Comparison of ENCODE assay signal across 8 cellular contexts in the genomic region with DNA sequence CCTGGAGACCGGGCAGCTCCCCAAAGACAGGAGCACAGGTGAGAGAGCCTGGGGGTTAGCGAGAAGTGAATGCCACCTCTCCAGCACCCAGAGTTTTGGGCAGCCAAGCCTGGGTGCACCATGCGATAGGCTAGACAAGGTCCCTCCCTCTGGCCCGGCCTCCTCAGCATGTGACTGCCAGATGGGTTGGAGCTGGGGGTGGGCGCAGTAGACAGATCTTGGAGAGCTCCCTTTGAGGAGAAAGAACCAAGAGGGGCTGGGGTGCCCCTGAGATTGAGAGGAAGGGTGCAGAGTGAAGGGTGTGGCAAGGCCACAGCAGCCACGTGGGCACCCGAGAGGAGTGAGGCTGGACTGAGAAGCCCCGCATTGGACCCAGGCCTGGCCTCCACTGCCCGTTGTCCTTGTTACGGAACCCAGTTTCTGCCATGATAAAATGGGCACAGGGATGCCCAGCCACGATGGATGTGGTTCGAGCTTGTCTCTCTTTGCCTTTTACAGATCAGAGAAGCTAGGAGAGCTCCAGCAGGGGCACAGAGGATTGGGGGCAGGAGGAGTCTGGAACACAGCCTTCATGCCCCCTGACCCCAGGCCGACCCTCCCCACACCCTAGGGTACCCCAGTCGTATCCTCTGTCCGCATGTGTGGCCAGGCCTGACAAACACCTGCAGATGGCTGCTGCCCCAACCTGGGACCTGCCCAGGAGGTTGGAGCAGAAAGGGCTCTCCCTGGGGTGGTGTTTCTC. TPM values are rescaled to one million over a fixed set of nuclear protein-coding genes. Genes with fewer than 3 reads are reported as not detected.
DNase-seq lines count a peak whose midpoint lies in the region; ATAC-seq lines count a peak whose summit lies in the region.

No MANE protein-coding gene starts in this region.

- no peak for DNase-seq in activated CD4-positive, alpha-beta T cell treated with anti-CD3 and anti-CD28 coated beads, Interleukin-2, amount 10 ng/mL, durations not matched to agents 24 days and 14 days
- no peak for DNase-seq in activated CD4-positive, alpha-beta T cell treated with anti-CD3 and anti-CD28 coated beads for 48 hours
- no peak for DNase-seq in activated CD4-positive, alpha-beta memory T cell treated with anti-CD3 and anti-CD28 coated beads, Interleukin-2, amount 10 ng/mL, durations not matched to agents 7 days and 5 days
- no peak for DNase-seq in stimulated activated naive CD8-positive, alpha-beta T cell treated with anti-CD3 and anti-CD28 coated beads, Interleukin-15, amount 100 ng/mL, for 72 hours
- no peak for DNase-seq in mesenteric fat pad (ENCODE audit: low spot score)

- ATAC-seq in stimulated activated naive CD8-positive, alpha-beta T cell treated with anti-CD3 and anti-CD28 coated beads, Interleukin-15, amount 100 ng/mL, for 72 hours, result no peak
- ATAC-seq in GM18520 (IDR thresholded peaks at IDR 0.05; ENCODE audit: unreplicated experiment), result no peak
- no peak for ATAC-seq in GM21619 (IDR thresholded peaks at IDR 0.05; ENCODE audit: unreplicated experiment)

- no peaks in the 10 kb centered on the region for H3K9me3 ChIP-seq in iPS-18a (ENCODE audit: control insufficient read depth, low read depth, low read length)

- CTCF ChIA-PET in activated CD4-positive, alpha-beta memory T cell treated with anti-CD3 and anti-CD28 coated beads, Interleukin-2, amount 10 ng/mL, durations not matched to agents 7 days and 5 days (lab: Charles Lee), result interaction anchor here (0.9 to 3.1 kb wide), 9 partner anchors 14 to 242 kb away, joined by 3 to 46 read pairs (median 4); a partner anchor contains a TSS

- peaks cover 19% of the 10 kb centered on the region for H3K27me3 Mint-ChIP-seq in activated CD4-positive, alpha-beta T cell treated with anti-CD3 and anti-CD28 coated beads, Interleukin-2, amount 10 ng/mL, durations not matched to agents 24 days and 14 days
- H3K27me3 Mint-ChIP-seq in activated CD4-positive, alpha-beta memory T cell treated with anti-CD3 and anti-CD28 coated beads, Interleukin-2, amount 10 ng/mL, durations not matched to agents 7 days and 5 days, result peaks cover 14% of the 10 kb centered on the region
- H3K27me3 Mint-ChIP-seq in stimulated activated naive CD8-positive, alpha-beta T cell treated with anti-CD3 and anti-CD28 coated beads, Interleukin-15, amount 100 ng/mL, for 72 hours, result peaks cover 3% of the 10 kb centered on the region

- H3K4me3 Mint-ChIP-seq in activated CD4-positive, alpha-beta T cell treated with anti-CD3 and anti-CD28 coated beads, Interleukin-2, amount 10 ng/mL, durations not matched to agents 24 days and 14 days, result peak overlapping the region; percentile 87
- H3K4me3 Mint-ChIP-seq in activated CD4-positive, alpha-beta memory T cell treated with anti-CD3 and anti-CD28 coated beads, Interleukin-2, amount 10 ng/mL, durations not matched to agents 7 days and 5 days, result peak overlapping the region; percentile 77
- peak overlapping the region; percentile 88 to 92 for H3K4me3 Mint-ChIP-seq in stimulated activated naive CD8-positive, alpha-beta T cell treated with anti-CD3 and anti-CD28 coated beads, Interleukin-15, amount 100 ng/mL, for 72 hours

- POLR2A ChIA-PET in activated CD4-positive, alpha-beta memory T cell treated with anti-CD3 and anti-CD28 coated beads, Interleukin-2, amount 10 ng/mL, durations not matched to agents 7 days and 5 days (lab: Charles Lee), result interaction anchor here (0.5 to 2.9 kb wide), 4 partner anchors 8 to 359 kb away, joined by 3 to 18 read pairs (median 4); a partner anchor contains a TSS

- H3K27me3 ChIP-seq in iPS-18a (ENCODE audit: control insufficient read depth, insufficient read depth, low read length), result no peaks in the 10 kb centered on the region

- intact Hi-C loops in activated CD4-positive, alpha-beta T cell treated with anti-CD3 and anti-CD28 coated beads, Interleukin-2, amount 10 ng/mL, durations not matched to agents 24 days and 14 days (cut with micrococcal nuclease), result loop anchor here (2.0 to 10.0 kb wide), 3 partner anchors 14 to 760 kb away; a partner anchor contains a TSS

- peaks cover 3% of the 10 kb centered on the region for H3K36me3 Mint-ChIP-seq in activated CD4-positive, alpha-beta T cell treated with anti-CD3 and anti-CD28 coated beads, Interleukin-2, amount 10 ng/mL, durations not matched to agents 24 days and 14 days (ENCODE audit: low read depth)
- H3K36me3 Mint-ChIP-seq in activated CD4-positive, alpha-beta memory T cell treated with anti-CD3 and anti-CD28 coated beads, Interleukin-2, amount 10 ng/mL, durations not matched to agents 7 days and 5 days (ENCODE audit: low read depth), result peaks cover 4% of the 10 kb centered on the region

- no peak overlapping the region for H3K27ac ChIP-seq in iPS-18a (ENCODE audit: low read length)

- H3K27ac Mint-ChIP-seq in activated CD4-positive, alpha-beta T cell treated with anti-CD3 and anti-CD28 coated beads, Interleukin-2, amount 10 ng/mL, durations not matched to agents 24 days and 14 days, result peak overlapping the region; percentile 91
- H3K27ac Mint-ChIP-seq in activated CD4-positive, alpha-beta memory T cell treated with anti-CD3 and anti-CD28 coated beads, Interleukin-2, amount 10 ng/mL, durations not matched to agents 7 days and 5 days, result peak overlapping the region; percentile 89
- peak overlapping the region; percentile 82 to 88 for H3K27ac Mint-ChIP-seq in stimulated activated naive CD8-positive, alpha-beta T cell treated with anti-CD3 and anti-CD28 coated beads, Interleukin-15, amount 100 ng/mL, for 72 hours

- H3K4me1 ChIP-seq in iPS-18a (ENCODE audit: control insufficient read depth, low read depth, low read length), result peaks cover 8% of the 10 kb centered on the region

- H3K36me3 ChIP-seq in iPS-18a (ENCODE audit: control insufficient read depth, low read depth, low read length), result no peaks in the 10 kb centered on the region

- H3K4me1 Mint-ChIP-seq in activated CD4-positive, alpha-beta T cell treated with anti-CD3 and anti-CD28 coated beads, Interleukin-2, amount 10 ng/mL, durations not matched to agents 24 days and 14 days, result peaks cover 23% of the 10 kb centered on the region
- peaks cover 35% of the 10 kb centered on the region for H3K4me1 Mint-ChIP-seq in activated CD4-positive, alpha-beta memory T cell treated with anti-CD3 and anti-CD28 coated beads, Interleukin-2, amount 10 ng/mL, durations not matched to agents 7 days and 5 days
- peaks cover 64% of the 10 kb centered on the region for H3K4me1 Mint-ChIP-seq in stimulated activated naive CD8-positive, alpha-beta T cell treated with anti-CD3 and anti-CD28 coated beads, Interleukin-15, amount 100 ng/mL, for 72 hours

- H3K4me3 ChIP-seq in iPS-18a (ENCODE audit: low read length), result peak overlapping the region; percentile 79

- no peaks in the 10 kb centered on the region for H3K9me3 Mint-ChIP-seq in activated CD4-positive, alpha-beta T cell treated with anti-CD3 and anti-CD28 coated beads, Interleukin-2, amount 10 ng/mL, durations not matched to agents 24 days and 14 days
- H3K9me3 Mint-ChIP-seq in activated CD4-positive, alpha-beta memory T cell treated with anti-CD3 and anti-CD28 coated beads, Interleukin-2, amount 10 ng/mL, durations not matched to agents 7 days and 5 days, result no peaks in the 10 kb centered on the region
- H3K9me3 Mint-ChIP-seq in stimulated activated naive CD8-positive, alpha-beta T cell treated with anti-CD3 and anti-CD28 coated beads, Interleukin-15, amount 100 ng/mL, for 72 hours, result no peaks in the 10 kb centered on the region

- no peak overlapping the region for H3K9ac ChIP-seq in iPS-18a (ENCODE audit: low read length)

RNA-seq across cellular contexts. Expression of a gene that starts 1.3 kb away (rescaled TPM):
- 36.1 and 40.1 TPM in 2 replicates for total RNA-seq in activated CD4-positive, alpha-beta T cell treated with anti-CD3 and anti-CD28 coated beads, Interleukin-2, amount 10 ng/mL, durations not matched to agents 24 days and 14 days
- total RNA-seq in activated CD4-positive, alpha-beta memory T cell treated with anti-CD3 and anti-CD28 coated beads, Interleukin-2, amount 10 ng/mL, durations not matched to agents 7 days and 5 days, result 10 to 100 TPM; 39.6 to 42.9 TPM
- 33.0 TPM for total RNA-seq in mesenteric fat pad

RNA-seq across cellular contexts. Expression of a gene that starts 3.6 kb away (rescaled TPM):
- total RNA-seq in activated CD4-positive, alpha-beta T cell treated with anti-CD3 and anti-CD28 coated beads, Interleukin-2, amount 10 ng/mL, durations not matched to agents 24 days and 14 days, result 0.14 and 0.42 TPM in 2 replicates
- 1 to 10 TPM in 1 of 2 experiments, under 1 TPM in 1; 0.96 to 1.4 TPM for total RNA-seq in activated CD4-positive, alpha-beta memory T cell treated with anti-CD3 and anti-CD28 coated beads, Interleukin-2, amount 10 ng/mL, durations not matched to agents 7 days and 5 days
- total RNA-seq in mesenteric fat pad, result 0.71 TPM

RNA-seq across cellular contexts. Expression of a gene that starts 15.3 kb away (rescaled TPM):
- 116 and 119 TPM in 2 replicates for total RNA-seq in activated CD4-positive, alpha-beta T cell treated with anti-CD3 and anti-CD28 coated beads, Interleukin-2, amount 10 ng/mL, durations not matched to agents 24 days and 14 days
- 10 to 100 TPM; 96.0 to 96.2 TPM for total RNA-seq in activated CD4-positive, alpha-beta memory T cell treated with anti-CD3 and anti-CD28 coated beads, Interleukin-2, amount 10 ng/mL, durations not matched to agents 7 days and 5 days
- 54.9 TPM for total RNA-seq in mesenteric fat pad

RNA-seq across cellular contexts. Expression of a gene that starts 28.2 kb away (rescaled TPM):
- total RNA-seq in activated CD4-positive, alpha-beta T cell treated with anti-CD3 and anti-CD28 coated beads, Interleukin-2, amount 10 ng/mL, durations not matched to agents 24 days and 14 days, result not detected in 2 replicates
- total RNA-seq in activated CD4-positive, alpha-beta memory T cell treated with anti-CD3 and anti-CD28 coated beads, Interleukin-2, amount 10 ng/mL, durations not matched to agents 7 days and 5 days, result not detected
- total RNA-seq in mesenteric fat pad, result 0.32 TPM

RNA-seq across cellular contexts. Expression of a gene that starts 34.4 kb away (rescaled TPM):
- not detected in 2 replicates for total RNA-seq in activated CD4-positive, alpha-beta T cell treated with anti-CD3 and anti-CD28 coated beads, Interleukin-2, amount 10 ng/mL, durations not matched to agents 24 days and 14 days
- not detected for total RNA-seq in activated CD4-positive, alpha-beta memory T cell treated with anti-CD3 and anti-CD28 coated beads, Interleukin-2, amount 10 ng/mL, durations not matched to agents 7 days and 5 days
- total RNA-seq in mesenteric fat pad, result not detected
